Comparison of ENCODE assay signal across 20 cellular contexts in genomic region chr4:73053076-73053475, GRCh38. TPM values are rescaled to one million over a fixed set of nuclear protein-coding genes. Genes with fewer than 3 reads are reported as not detected.
DNase-seq lines count a peak whose midpoint lies in the region; ATAC-seq and TF ChIP-seq lines count a peak whose summit lies in the region.
"Had no signal": no experiment of that assay in that cellular context is flagged by ENCODE, and none has a peak within 500 bp of the region (broad histone marks: within the 10 kb centered on the region; RNA-seq: fewer than 3 reads in every experiment).

No MANE protein-coding gene starts in this region.

- ATAC-seq in WTC11 (no peak), HG03378 (IDR thresholded peaks at IDR 0.05; ENCODE audit: unreplicated experiment) (no peak)

- POLR2A ChIA-PET in WTC11 (lab: Charles Lee) = no interaction called here

- H3K27me3 Mint-ChIP-seq in WTC11 (ENCODE audit: low read depth) (no peaks in the 10 kb centered on the region), chondrocyte (ENCODE audit: low read depth) (no peaks in the 10 kb centered on the region)
- H3K27me3 Mint-ChIP-seq: CD4-positive, CD25-positive, alpha-beta regulatory T cell had no signal

- no peaks in the 10 kb centered on the region for H3K9me3 ChIP-seq in BE2C
- H3K9me3 ChIP-seq: MG63, Peyer's patch, SJCRH30 had no signal

- peaks cover 11% of the 10 kb centered on the region for H3K36me3 ChIP-seq in BE2C
- H3K36me3 ChIP-seq: MG63 had no signal

- H3K4me3 Mint-ChIP-seq in WTC11 (no peak overlapping the region), chondrocyte (ENCODE audit: unreplicated experiment) (no peak overlapping the region)
- H3K4me3 Mint-ChIP-seq: CD4-positive, CD25-positive, alpha-beta regulatory T cell had no signal

- no peaks in the 10 kb centered on the region for H3K27me3 ChIP-seq in BE2C
- H3K27me3 ChIP-seq: MG63, Peyer's patch, SJCRH30 had no signal

- CTCF ChIA-PET in WTC11 (lab: Charles Lee) = no interaction called here

- peak; percentile 21 for DNase-seq in H4 (ENCODE audit: low spot score)
- no peak for DNase-seq in WTC11 (ENCODE audit: low spot score)
- DNase-seq in chondrocyte (ENCODE audit: low spot score) = no peak
- peak; percentile 66 for DNase-seq in fibroblast of villous mesenchyme (ENCODE audit: low read depth)
- no peak for DNase-seq in BE2C
- DNase-seq in GM20000 (ENCODE audit: low spot score) = no peak
- DNase-seq: CD4-positive, CD25-positive, alpha-beta regulatory T cell; DND-41; Kasumi-1; MG63; NCI-H1105; NCI-H146; NCI-H2029; NCI-H2227 treated with DMSO at 0.1 percent for 48 hours; NCI-H524; NCI-H774; NK-92 treated with Interleukin-12 subunit alpha and Interleukin-12 subunit beta, amount 100 ng/mL, for 24 hours; Peyer's patch; SJCRH30 had no signal

- no peak for TF ChIP-seq CTCF in WTC11 (IDR thresholded peaks at IDR 0.05)
- TF ChIP-seq CTCF in chondrocyte (IDR thresholded peaks at IDR 0.05) = no peak
- no peak for TF ChIP-seq CTCF in fibroblast of villous mesenchyme (IDR thresholded peaks at IDR 0.05; ENCODE audit: insufficient read depth, low read depth, low read length)
- no peak for TF ChIP-seq CTCF in BE2C (IDR thresholded peaks at IDR 0.05; ENCODE audit: low read depth, low read length)
- TF ChIP-seq CTCF in GM20000 (IDR thresholded peaks at IDR 0.05; ENCODE audit: extremely low read depth, missing control alignments) = no peak

- H3K27ac Mint-ChIP-seq in WTC11 (peak overlapping the region; percentile 88), chondrocyte (ENCODE audit: unreplicated experiment) (peak overlapping the region; percentile 6)

- H3K4me1 Mint-ChIP-seq in WTC11 = peaks cover 41% of the 10 kb centered on the region
- H3K4me1 Mint-ChIP-seq in chondrocyte (ENCODE audit: low read depth) = peaks cover 28% of the 10 kb centered on the region

- no peak overlapping the region for H3K4me3 ChIP-seq in fibroblast of villous mesenchyme (ENCODE audit: low read depth, low read length)
- no peak overlapping the region for H3K4me3 ChIP-seq in BE2C (ENCODE audit: low read depth, low read length)
- H3K4me3 ChIP-seq: MG63, Peyer's patch, SJCRH30 had no signal

- H3K9me3 Mint-ChIP-seq in WTC11 (no peaks in the 10 kb centered on the region), chondrocyte (ENCODE audit: low read depth) (no peaks in the 10 kb centered on the region)
- H3K9me3 Mint-ChIP-seq: CD4-positive, CD25-positive, alpha-beta regulatory T cell had no signal

- H3K36me3 Mint-ChIP-seq in WTC11 (peaks cover 9% of the 10 kb centered on the region), chondrocyte (ENCODE audit: low read depth) (peaks cover 8% of the 10 kb centered on the region)

- no peaks in the 10 kb centered on the region for H3K4me1 ChIP-seq in BE2C
- H3K4me1 ChIP-seq: Peyer's patch, SJCRH30 had no signal

TF ChIP-seq in WTC11, 78 proteins besides CTCF, POLR2A, EP300 and RAD21:
- no peak for TF ChIP-seq RELA (CRISPR knock-in tag; IDR thresholded peaks at IDR 0.05; ENCODE audit: borderline replicate concordance)
- TF ChIP-seq, protein P1, sequence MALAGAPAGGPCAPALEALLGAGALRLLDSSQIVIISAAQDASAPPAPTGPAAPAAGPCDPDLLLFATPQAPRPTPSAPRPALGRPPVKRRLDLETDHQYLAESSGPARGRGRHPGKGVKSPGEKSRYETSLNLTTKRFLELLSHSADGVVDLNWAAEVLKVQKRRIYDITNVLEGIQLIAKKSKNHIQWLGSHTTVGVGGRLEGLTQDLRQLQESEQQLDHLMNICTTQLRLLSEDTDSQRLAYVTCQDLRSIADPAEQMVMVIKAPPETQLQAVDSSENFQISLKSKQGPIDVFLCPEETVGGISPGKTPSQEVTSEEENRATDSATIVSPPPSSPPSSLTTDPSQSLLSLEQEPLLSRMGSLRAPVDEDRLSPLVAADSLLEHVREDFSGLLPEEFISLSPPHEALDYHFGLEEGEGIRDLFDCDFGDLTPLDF (CRISPR knock-in tag; IDR thresholded peaks at IDR 0.05) = no peak
- TF ChIP-seq SP1 (CRISPR knock-in tag; conservative IDR thresholded peaks at IDR 0.05) = no peak
- no peak for TF ChIP-seq FOXK1 (CRISPR knock-in tag; IDR thresholded peaks at IDR 0.05)
- no peak for TF ChIP-seq ZBTB43 (CRISPR knock-in tag; IDR thresholded peaks at IDR 0.05)
- TF ChIP-seq CBFB (CRISPR knock-in tag; IDR thresholded peaks at IDR 0.05; ENCODE audit: low read depth) = no peak
- no peak for TF ChIP-seq CREB1 (CRISPR knock-in tag; IDR thresholded peaks at IDR 0.05)
- TF ChIP-seq, protein P2, sequence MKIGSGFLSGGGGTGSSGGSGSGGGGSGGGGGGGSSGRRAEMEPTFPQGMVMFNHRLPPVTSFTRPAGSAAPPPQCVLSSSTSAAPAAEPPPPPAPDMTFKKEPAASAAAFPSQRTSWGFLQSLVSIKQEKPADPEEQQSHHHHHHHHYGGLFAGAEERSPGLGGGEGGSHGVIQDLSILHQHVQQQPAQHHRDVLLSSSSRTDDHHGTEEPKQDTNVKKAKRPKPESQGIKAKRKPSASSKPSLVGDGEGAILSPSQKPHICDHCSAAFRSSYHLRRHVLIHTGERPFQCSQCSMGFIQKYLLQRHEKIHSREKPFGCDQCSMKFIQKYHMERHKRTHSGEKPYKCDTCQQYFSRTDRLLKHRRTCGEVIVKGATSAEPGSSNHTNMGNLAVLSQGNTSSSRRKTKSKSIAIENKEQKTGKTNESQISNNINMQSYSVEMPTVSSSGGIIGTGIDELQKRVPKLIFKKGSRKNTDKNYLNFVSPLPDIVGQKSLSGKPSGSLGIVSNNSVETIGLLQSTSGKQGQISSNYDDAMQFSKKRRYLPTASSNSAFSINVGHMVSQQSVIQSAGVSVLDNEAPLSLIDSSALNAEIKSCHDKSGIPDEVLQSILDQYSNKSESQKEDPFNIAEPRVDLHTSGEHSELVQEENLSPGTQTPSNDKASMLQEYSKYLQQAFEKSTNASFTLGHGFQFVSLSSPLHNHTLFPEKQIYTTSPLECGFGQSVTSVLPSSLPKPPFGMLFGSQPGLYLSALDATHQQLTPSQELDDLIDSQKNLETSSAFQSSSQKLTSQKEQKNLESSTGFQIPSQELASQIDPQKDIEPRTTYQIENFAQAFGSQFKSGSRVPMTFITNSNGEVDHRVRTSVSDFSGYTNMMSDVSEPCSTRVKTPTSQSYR (CRISPR knock-in tag; IDR thresholded peaks at IDR 0.05) = no peak
- no peak for TF ChIP-seq JAZF1 (CRISPR knock-in tag; IDR thresholded peaks at IDR 0.05)
- no peak for TF ChIP-seq MXD4 (CRISPR knock-in tag; IDR thresholded peaks at IDR 0.05; ENCODE audit: borderline replicate concordance)
- TF ChIP-seq ZNF532 (CRISPR knock-in tag; IDR thresholded peaks at IDR 0.05; ENCODE audit: borderline replicate concordance) = no peak

RNA-seq across cellular contexts. Expression of gene COX18, which starts 16.4 kb away (rescaled TPM):
- total RNA-seq in H4 (2014; rRNA removed; shearing (Covaris generic)) = 21.8 and 38.0 TPM in 2 replicates
- 26.9 to 28.9 TPM (median 28.3 TPM) in 3 replicates for total RNA-seq in WTC11 (2021)
- 13.2 to 18.6 TPM (median 14.5 TPM) in 3 replicates for total RNA-seq in chondrocyte
- total RNA-seq in fibroblast of villous mesenchyme = 31.6 and 36.3 TPM in 2 replicates
- polyA plus RNA-seq in BE2C (2012; ENCODE audit: insufficient read depth, insufficient read length, low read depth) = 13.1 TPM

Comparison
In these comparisons a context has a peak if more than half of its experiments do, and no peak if none do; other contexts are left out.
1. DNase-seq: peak in H4 (single experiment) and fibroblast of villous mesenchyme (single experiment); none in WTC11 (single experiment), chondrocyte (single experiment), BE2C (single experiment) and GM20000 (single experiment).